8 cellular contexts compared by ENCODE assay signal in the genomic region with DNA sequence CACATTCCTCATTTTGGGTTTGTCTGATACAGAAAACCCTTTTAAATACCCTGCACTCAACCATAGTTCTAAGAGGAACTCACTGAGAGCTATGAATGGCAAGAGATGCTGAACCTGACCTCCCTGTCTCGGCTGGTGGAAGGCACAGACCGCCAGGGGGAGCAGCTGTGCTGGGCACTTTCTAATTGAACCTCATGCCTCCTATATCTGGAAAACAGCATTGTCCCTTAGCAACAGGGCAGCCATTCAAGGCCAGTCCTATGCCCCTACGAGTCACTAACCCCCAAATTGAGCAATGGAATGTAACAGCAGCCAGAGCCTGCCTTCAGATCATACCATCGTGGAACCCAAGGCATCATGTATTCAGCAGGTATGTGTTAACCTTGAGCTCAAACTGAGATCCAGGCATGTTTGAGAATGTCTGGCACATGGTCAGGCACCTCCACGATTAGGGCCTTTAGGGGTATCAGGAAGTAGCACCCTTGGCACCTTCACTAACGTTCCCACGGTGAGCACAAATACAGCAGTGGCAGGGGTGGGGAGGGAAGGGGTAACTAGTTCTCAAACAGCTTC. TPM values are rescaled to one million over a fixed set of nuclear protein-coding genes. Genes with fewer than 3 reads are reported as not detected.
DNase-seq lines count a peak whose midpoint lies in the region; ATAC-seq, FAIRE-seq and TF ChIP-seq lines count a peak whose summit lies in the region.

No MANE protein-coding gene starts in this region.

- peak; percentile 53 for FAIRE-seq in A204.1 (lab: Jason Lieb, UNC)

- H3K4me3 ChIP-seq in HL-60 (replicated peaks; ENCODE audit: insufficient read depth, low read length) = no peak overlapping the region
- H3K4me3 ChIP-seq in esophagus squamous epithelium = no peak overlapping the region
- no peak overlapping the region for H3K4me3 ChIP-seq in neural progenitor cell

- H3K4me3 Mint-ChIP-seq in neural progenitor cell = no peak overlapping the region
- peak overlapping the region; percentile 55 for H3K4me3 Mint-ChIP-seq in type B pancreatic cell

- DNase-seq in HL-60 (ENCODE audit: low read depth in 1 of 2, low spot score in 1 of 2) (peak; percentile 47 to 60), NOMO-1 treated with dmso at 0.1 percent for 144 hours (lab: John Stamatoyannopoulos, UW; ENCODE audit: unreplicated experiment) (peak; percentile 64), esophagus squamous epithelium (lab: John Stamatoyannopoulos, UW) (no peak), neural progenitor cell (ENCODE audit: low spot score) (peak; percentile 53), type B pancreatic cell (ENCODE audit: extremely low spot score, unreplicated experiment) (no peak)
- DNase-seq in activated CD8-positive, alpha-beta memory T cell treated with anti-CD3 and anti-CD28 coated beads, Interleukin-2, amount 50 U/mL, for 48 hours = peak; percentile 65

- TF ChIP-seq POLR2A in esophagus squamous epithelium (IDR thresholded peaks at IDR 0.05) = no peak

- H3K4me2 ChIP-seq in neural progenitor cell = no peak overlapping the region

- H3K9ac ChIP-seq in neural progenitor cell = no peak overlapping the region

- WGBS in esophagus squamous epithelium, 2 donors = 35 to 47% methylated on average over 4 to 6 of the region's 7 CpGs

- peaks cover 15% of the 10 kb centered on the region for H3K36me3 Mint-ChIP-seq in neural progenitor cell
- peaks cover 14% of the 10 kb centered on the region for H3K36me3 Mint-ChIP-seq in type B pancreatic cell

- ATAC-seq in GM18498 (IDR thresholded peaks at IDR 0.05; ENCODE audit: unreplicated experiment) = peak; percentile 42

- H3K27me3 Mint-ChIP-seq in neural progenitor cell (ENCODE audit: insufficient read depth, low read depth) (peaks cover 3% of the 10 kb centered on the region), type B pancreatic cell (no peaks in the 10 kb centered on the region)

- H3K9me3 Mint-ChIP-seq in neural progenitor cell (peaks cover 11% of the 10 kb centered on the region), type B pancreatic cell (no peaks in the 10 kb centered on the region)

- H3K79me2 ChIP-seq in neural progenitor cell (ENCODE audit: low read depth) = peaks cover 9% of the 10 kb centered on the region

- no peaks in the 10 kb centered on the region for H3K36me3 ChIP-seq in esophagus squamous epithelium
- no peaks in the 10 kb centered on the region for H3K36me3 ChIP-seq in neural progenitor cell

- H3K9me3 ChIP-seq in esophagus squamous epithelium (no peaks in the 10 kb centered on the region), neural progenitor cell (ENCODE audit: low read depth) (no peaks in the 10 kb centered on the region)

- intact Hi-C loops in esophagus squamous epithelium (cut with DNase I) = no loop called here

- H3K4me1 Mint-ChIP-seq in neural progenitor cell = peaks cover 16% of the 10 kb centered on the region
- peaks cover 10% of the 10 kb centered on the region for H3K4me1 Mint-ChIP-seq in type B pancreatic cell (ENCODE audit: unreplicated experiment)

- H3K4me1 ChIP-seq in esophagus squamous epithelium = peaks cover 0 to 22% (median 0%) of the 10 kb centered on the region in 3 donors
- no peaks in the 10 kb centered on the region for H3K4me1 ChIP-seq in neural progenitor cell

- H3K27me3 ChIP-seq in HL-60 (ENCODE audit: insufficient read depth, poor library complexity, severe bottlenecking) = no peaks in the 10 kb centered on the region
- no peaks in the 10 kb centered on the region for H3K27me3 ChIP-seq in esophagus squamous epithelium
- H3K27me3 ChIP-seq in neural progenitor cell = no peaks in the 10 kb centered on the region

- TF ChIP-seq CTCF in HL-60 (IDR thresholded peaks at IDR 0.05; ENCODE audit: insufficient read depth, low read length) (peak; percentile 65), esophagus squamous epithelium (IDR thresholded peaks at IDR 0.05) (peak; percentile 46 to 71 (median 55)), neural progenitor cell (IDR thresholded peaks at IDR 0.05) (peak; percentile 69), type B pancreatic cell (conservative IDR thresholded peaks at IDR 0.05) (peak; percentile 72)

- H2AFZ ChIP-seq in neural progenitor cell (replicated peaks) = no peak overlapping the region

- H3F3A ChIP-seq in neural progenitor cell (ENCODE audit: low read depth) = no peaks in the 10 kb centered on the region

- no peaks in the 10 kb centered on the region for H4K20me1 ChIP-seq in neural progenitor cell (ENCODE audit: low read depth)

- no peak overlapping the region for H3K27ac ChIP-seq in HL-60 (replicated peaks)
- no peak overlapping the region for H3K27ac ChIP-seq in esophagus squamous epithelium
- no peak overlapping the region for H3K27ac ChIP-seq in neural progenitor cell

- no peak overlapping the region for H3K27ac Mint-ChIP-seq in neural progenitor cell
- H3K27ac Mint-ChIP-seq in type B pancreatic cell = peak overlapping the region; percentile 14

RNA-seq across cellular contexts. Expression of a gene that starts 5.1 kb away (rescaled TPM):
- total RNA-seq in esophagus squamous epithelium = 1 to 10 TPM in 2 of 4 donors, under 1 TPM in 2; 0.57 to 2.7 (median 1.1) TPM
- 4.2 and 5.5 TPM in 2 replicates for total RNA-seq in neural progenitor cell (ENCODE audit: low replicate concordance)
- 6.3 and 7.8 TPM in 2 replicates for total RNA-seq in type B pancreatic cell (ENCODE audit: low replicate concordance)

RNA-seq across cellular contexts. Expression of a gene that starts 38.0 kb away (rescaled TPM):
- total RNA-seq in esophagus squamous epithelium = 1 to 10 TPM; 5.3 to 8.0 (median 7.2) TPM
- 8.7 and 11.4 TPM in 2 replicates for total RNA-seq in neural progenitor cell (ENCODE audit: low replicate concordance)
- total RNA-seq in type B pancreatic cell (ENCODE audit: low replicate concordance) = 21.8 and 36.4 TPM in 2 replicates

RNA-seq across cellular contexts. Expression of a gene that starts 55.3 kb away (rescaled TPM):
- total RNA-seq in esophagus squamous epithelium (not detected), neural progenitor cell (ENCODE audit: low replicate concordance) (not detected in 2 replicates), type B pancreatic cell (ENCODE audit: low replicate concordance) (not detected in 2 replicates)

Comparison
In these comparisons a context has a peak if more than half of its experiments do, and no peak if none do; other contexts are left out.
1. DNase-seq: peak in HL-60 (2 of 2), NOMO-1 treated with dmso at 0.1 percent for 144 hours (single experiment), activated CD8-positive, alpha-beta memory T cell treated with anti-CD3 and anti-CD28 coated beads, Interleukin-2, amount 50 U/mL, for 48 hours (single experiment) and neural progenitor cell (single experiment); none in esophagus squamous epithelium (single experiment) and type B pancreatic cell (single experiment).
2. Peak in every context shown above with its lines, with median percentiles within 50 percentile points of each other: CTCF ChIP-seq.